17 cellular contexts compared by ENCODE assay signal in genomic region chr19:47390533-47391488, GRCh38. TPM values are rescaled to one million over a fixed set of nuclear protein-coding genes. Genes with fewer than 3 reads are reported as not detected.
A peak's percentile ranks its signal among the peaks of the same experiment; 100 is the strongest.
DNase-seq lines count a peak whose midpoint lies in the region; ATAC-seq, FAIRE-seq and TF ChIP-seq lines count a peak whose summit lies in the region.
"Had no signal": no experiment of that assay in that cellular context is flagged by ENCODE, and none has a peak within 500 bp of the region (broad histone marks: within the 10 kb centered on the region; RNA-seq: fewer than 3 reads in every experiment).

No MANE protein-coding gene starts in this region.

- H3K27me3 ChIP-seq in GM23338 (ENCODE audit: insufficient read depth) (no peaks in the 10 kb centered on the region), OCI-LY3 (ENCODE audit: low read depth, low read length) (peaks cover 3% of the 10 kb centered on the region; the same call in 1 of the 2 replicates), thyroid gland (no peaks in the 10 kb centered on the region), esophagus squamous epithelium (no peaks in the 10 kb centered on the region)

- H3K4me3 Mint-ChIP-seq in GM23338 = no peak overlapping the region; the same call in 2 of the 3 replicates
- peak overlapping the region; percentile 1 for H3K4me3 Mint-ChIP-seq in glutamatergic neuron (ENCODE audit: unreplicated experiment)
- H3K4me3 Mint-ChIP-seq: activated CD4-positive, alpha-beta memory T cell treated with anti-CD3 and anti-CD28 coated beads for 36 hours; activated naive CD8-positive, alpha-beta T cell treated with anti-CD3 and anti-CD28 coated beads for 36 hours; activated T-cell treated with anti-CD3 and anti-CD28 coated beads, Interleukin-2, amount 50 U/mL, for 24 hours had no signal

- H3K4me2 ChIP-seq in A549 = no peak overlapping the region
- H3K4me2 ChIP-seq in GM23338 = no peak overlapping the region
- peak overlapping the region; percentile 54 for H3K4me2 ChIP-seq in OCI-LY3 (ENCODE audit: low read length)

- TF ChIP-seq EP300 in A549 (IDR thresholded peaks at IDR 0.05) = no peak

- H3K27me3 Mint-ChIP-seq in GM23338 (ENCODE audit: insufficient read depth, low read depth, poor library complexity) (peaks cover 31% of the 10 kb centered on the region), glutamatergic neuron (ENCODE audit: unreplicated experiment) (peaks cover 7% of the 10 kb centered on the region)

- H3K27ac Mint-ChIP-seq in GM23338 = peak overlapping the region; percentile 73
- peak overlapping the region; percentile 65 for H3K27ac Mint-ChIP-seq in glutamatergic neuron (ENCODE audit: unreplicated experiment)
- H3K27ac Mint-ChIP-seq: activated CD4-positive, alpha-beta memory T cell treated with anti-CD3 and anti-CD28 coated beads for 36 hours; activated naive CD8-positive, alpha-beta T cell treated with anti-CD3 and anti-CD28 coated beads for 36 hours; activated T-cell treated with anti-CD3 and anti-CD28 coated beads, Interleukin-2, amount 50 U/mL, for 24 hours had no signal

- CTCF ChIA-PET in A549 (lab: Yijun Ruan, JAX) = interaction anchor here (0.6 to 5.8 kb wide), 42 partner anchors 11 to 875 kb away, joined by 3 to 198 read pairs (median 8); partner anchors contain the start of genes C5AR1, C5AR2, CCDC9 and DHX34

- no peak overlapping the region for H3K4me3 ChIP-seq in A549
- H3K4me3 ChIP-seq in GM23338 = no peak overlapping the region
- peak overlapping the region; percentile 41 for H3K4me3 ChIP-seq in OCI-LY3 (ENCODE audit: low read length)
- H3K4me3 ChIP-seq in thyroid gland (replicated peaks in 1 of 3) = no peak overlapping the region
- no peak overlapping the region for H3K4me3 ChIP-seq in esophagus squamous epithelium
- H3K4me3 ChIP-seq: left lung, skin epidermis had no signal

- no peak overlapping the region for H2AFZ ChIP-seq in GM23338
- H2AFZ ChIP-seq in OCI-LY3 (ENCODE audit: low read depth, low read length) = peak overlapping the region; percentile 67; the same call in 1 of the 2 replicates

- H3K9me3 Mint-ChIP-seq in GM23338 = peaks cover 34% of the 10 kb centered on the region
- H3K9me3 Mint-ChIP-seq in glutamatergic neuron (ENCODE audit: unreplicated experiment) = peaks cover 11% of the 10 kb centered on the region
- H3K9me3 Mint-ChIP-seq: activated CD4-positive, alpha-beta memory T cell treated with anti-CD3 and anti-CD28 coated beads for 36 hours; activated naive CD8-positive, alpha-beta T cell treated with anti-CD3 and anti-CD28 coated beads for 36 hours; activated T-cell treated with anti-CD3 and anti-CD28 coated beads, Interleukin-2, amount 50 U/mL, for 24 hours had no signal

- intact Hi-C loops in thyroid gland (cut with DNase I) = loop anchor here (2.0 kb wide), 1 partner anchor 96 kb away; no protein-coding TSS in a partner anchor
- intact Hi-C loops in esophagus squamous epithelium (cut with DNase I) = no loop called here

- TF ChIP-seq RAD21 in A549 (conservative IDR thresholded peaks at IDR 0.05 in 1 of 2, IDR thresholded peaks at IDR 0.05 in 1 of 2) = no peak

- H3K27ac ChIP-seq in A549 (no peak overlapping the region), GM23338 (ENCODE audit: low read depth) (peak overlapping the region; percentile 86), OCI-LY3 (ENCODE audit: low read length) (no peak overlapping the region), thyroid gland (no peak overlapping the region), esophagus squamous epithelium (no peak overlapping the region)
- H3K27ac ChIP-seq: RWPE1 had no signal

- H3K4me1 Mint-ChIP-seq in GM23338 (peaks cover 21% of the 10 kb centered on the region), glutamatergic neuron (ENCODE audit: low read depth, unreplicated experiment) (peaks cover 11% of the 10 kb centered on the region)

- H3K9me3 ChIP-seq in A549 = no peaks in the 10 kb centered on the region
- H3K9me3 ChIP-seq in OCI-LY3 (ENCODE audit: insufficient read depth, low read length) = no peaks in the 10 kb centered on the region
- H3K9me3 ChIP-seq in thyroid gland = no peaks in the 10 kb centered on the region
- no peaks in the 10 kb centered on the region for H3K9me3 ChIP-seq in esophagus squamous epithelium
- H3K9me3 ChIP-seq: left lung had no signal

- TF ChIP-seq CTCF in A549 (IDR thresholded peaks at IDR 0.05) (no peak), GM23338 (conservative IDR thresholded peaks at IDR 0.05; ENCODE audit: low read depth in 2 of 2) (no peak), OCI-LY3 (IDR thresholded peaks at IDR 0.05; ENCODE audit: low read depth, low read length) (no peak), glutamatergic neuron (IDR thresholded peaks at IDR 0.05; ENCODE audit: partially characterized antibody, unreplicated experiment) (no peak), thyroid gland (IDR thresholded peaks at IDR 0.05) (no peak), esophagus squamous epithelium (IDR thresholded peaks at IDR 0.05) (no peak)

- no peak for TF ChIP-seq POLR2A in A549 (IDR thresholded peaks at IDR 0.05; ENCODE audit: low read length)
- TF ChIP-seq POLR2A in thyroid gland (IDR thresholded peaks at IDR 0.05) = no peak
- no peak for TF ChIP-seq POLR2A in esophagus squamous epithelium (IDR thresholded peaks at IDR 0.05)

- H4K20me1 ChIP-seq in GM23338 (replicated peaks; ENCODE audit: insufficient read depth) (no peaks in the 10 kb centered on the region), OCI-LY3 (ENCODE audit: insufficient read depth, low read length) (no peaks in the 10 kb centered on the region)

- H3K79me2 ChIP-seq in GM23338 (replicated peaks; ENCODE audit: insufficient read depth) (no peaks in the 10 kb centered on the region), OCI-LY3 (ENCODE audit: low read length) (no peaks in the 10 kb centered on the region)

- 74% methylated on average over 20 of the region's 20 CpGs for WGBS in A549 (ENCODE audit: missing lambda C conversion rate)
- 69 to 70% methylated on average over 20 of the region's 20 CpGs for WGBS in thyroid gland, 2 donors
- WGBS in esophagus squamous epithelium, 2 donors = 58 to 69% methylated on average over 16 to 18 of the region's 20 CpGs

- FAIRE-seq in A549 (lab: Jason Lieb, UNC) = no peak

- no peaks in the 10 kb centered on the region for H3K9me2 ChIP-seq in GM23338 (ENCODE audit: insufficient read depth)

- H3K9ac ChIP-seq in OCI-LY3 (ENCODE audit: low read length) = 0 out of 2 replicates have a peak overlapping the region, but pooled peaks have one; percentile 15

- DNase-seq in A549 (ENCODE audit: low read depth in 1 of 2, low spot score in 1 of 2) (no peak), GM23338 (ENCODE audit: low spot score) (peak; percentile 37), glutamatergic neuron (no peak), thyroid gland (no peak), esophagus squamous epithelium (lab: John Stamatoyannopoulos, UW) (no peak), GOT3 (lab: John Stamatoyannopoulos, UW) (no peak), NCI-H774 (lab: John Stamatoyannopoulos, UW) (no peak)
- DNase-seq: NCI-H510A had no signal

- H3K36me3 ChIP-seq in GM23338 (ENCODE audit: insufficient read depth) (no peaks in the 10 kb centered on the region), OCI-LY3 (replicated peaks; ENCODE audit: low read depth, low read length) (no peaks in the 10 kb centered on the region), thyroid gland (no peaks in the 10 kb centered on the region), esophagus squamous epithelium (no peaks in the 10 kb centered on the region)
- H3K36me3 ChIP-seq: left lung had no signal

- H3K4me1 ChIP-seq in A549 (no peaks in the 10 kb centered on the region), GM23338 (ENCODE audit: insufficient read depth) (peaks cover 6% of the 10 kb centered on the region; the same call in 1 of the 2 replicates), OCI-LY3 (ENCODE audit: low read length) (peaks cover 3% of the 10 kb centered on the region; the same call in 1 of the 2 replicates), thyroid gland (no peaks in the 10 kb centered on the region), esophagus squamous epithelium (no peaks in the 10 kb centered on the region)

- POLR2A ChIA-PET in A549 (lab: Yijun Ruan, JAX) = interaction anchor here (1.0 kb wide), 1 partner anchor 8 kb away, joined by 5 read pairs; no protein-coding TSS in a partner anchor

- H3F3A ChIP-seq in GM23338 (replicated peaks; ENCODE audit: low read depth) = peaks cover 11% of the 10 kb centered on the region; the same call in 1 of the 2 replicates

- H3K36me3 Mint-ChIP-seq in GM23338 (ENCODE audit: low read depth) (peaks cover 31% of the 10 kb centered on the region), glutamatergic neuron (ENCODE audit: unreplicated experiment) (peaks cover 4% of the 10 kb centered on the region)
- H3K36me3 Mint-ChIP-seq: activated CD4-positive, alpha-beta memory T cell treated with anti-CD3 and anti-CD28 coated beads for 36 hours; activated naive CD8-positive, alpha-beta T cell treated with anti-CD3 and anti-CD28 coated beads for 36 hours had no signal

- ATAC-seq in A549 (peak; percentile 31 to 51; a peak in 5 of 6 replicates), GM23338 (peak; percentile 7; the same call in 2 of the 3 replicates)

RNA-seq across cellular contexts. Expression of gene MEIS3, which starts 28.5 kb away (rescaled TPM):
- polyA plus RNA-seq in A549 (2011; rRNA removed) (16.5 and 19.2 TPM in 2 replicates), A549 (2017; fragmentation: RNase III; extraction: RNeasy Plus Mini Kit Qiagen cat#74134 plus additional on column Dnase treatment) (21.8 to 31.4 TPM (median 27.1 TPM) in 3 replicates), GM23338 (2016; fragmentation: Nextera tagmentation; extraction: Ambion mirVana) (20.6 and 20.8 TPM in 2 replicates)
- polyA plus RNA-seq in A549 (2012; cell fraction: cytosol; rRNA removed) = 18.7 and 23.4 TPM in 2 replicates
- polyA plus RNA-seq in A549 (2012; cell fraction: nucleus; rRNA removed) = 44.0 and 54.8 TPM in 2 replicates
- polyA minus RNA-seq in A549 (2011; rRNA and poly(A)+ RNA removed) = 26.1 and 39.1 TPM in 2 replicates
- 33.7 and 40.7 TPM in 2 replicates for total RNA-seq in GM23338 (2014; rRNA removed; shearing (Covaris generic))
- total RNA-seq in glutamatergic neuron (ENCODE audit: unreplicated experiment) (255 TPM), thyroid gland (10 to 100 TPM in 1 of 4 donors, 1 to 10 TPM in 3; 3.6 to 15.3 (median 6.1) TPM), esophagus squamous epithelium (10 to 100 TPM in 1 of 4 donors, 1 to 10 TPM in 3; 1.0 to 13.5 (median 3.9) TPM)
- total RNA-seq: activated naive CD8-positive, alpha-beta T cell treated with anti-CD3 and anti-CD28 coated beads for 36 hours had no signal

RNA-seq across cellular contexts. Expression of gene DHX34, which starts 41.7 kb away (rescaled TPM):
- polyA plus RNA-seq in A549 (2011; rRNA removed) (12.4 and 14.4 TPM in 2 replicates), A549 (2017; fragmentation: RNase III; extraction: RNeasy Plus Mini Kit Qiagen cat#74134 plus additional on column Dnase treatment) (23.1 to 24.5 TPM (median 23.4 TPM) in 3 replicates), GM23338 (2016; fragmentation: Nextera tagmentation; extraction: Ambion mirVana) (16.3 and 16.7 TPM in 2 replicates)
- 32.0 and 39.6 TPM in 2 replicates for polyA plus RNA-seq in A549 (2012; cell fraction: cytosol; rRNA removed)
- polyA plus RNA-seq in A549 (2012; cell fraction: nucleus; rRNA removed) = 108 and 153 TPM in 2 replicates
- polyA minus RNA-seq in A549 (2011; rRNA and poly(A)+ RNA removed) = 20.8 and 26.6 TPM in 2 replicates
- total RNA-seq in GM23338 (2014; rRNA removed; shearing (Covaris generic)) = 42.8 and 50.1 TPM in 2 replicates
- total RNA-seq in glutamatergic neuron (ENCODE audit: unreplicated experiment) (119 TPM), thyroid gland (10 to 100 TPM; 15.2 to 20.1 (median 17.3) TPM), esophagus squamous epithelium (10 to 100 TPM; 10.7 to 20.8 (median 17.7) TPM)

RNA-seq across cellular contexts. Expression of gene C5AR2, which starts 58.8 kb away (rescaled TPM):
- polyA plus RNA-seq in A549 (2011; rRNA removed) = 0.28 and 0.36 TPM in 2 replicates
- polyA plus RNA-seq in A549 (2012; cell fraction: cytosol; rRNA removed) = 0.12 and 0.29 TPM in 2 replicates
- 1.2 and 1.4 TPM in 2 replicates for polyA plus RNA-seq in A549 (2012; cell fraction: nucleus; rRNA removed)
- polyA plus RNA-seq in A549 (2017; fragmentation: RNase III; extraction: RNeasy Plus Mini Kit Qiagen cat#74134 plus additional on column Dnase treatment) = 0.13 to 0.25 TPM (median 0.17 TPM) in 3 replicates
- polyA minus RNA-seq in A549 (2011; rRNA and poly(A)+ RNA removed) = 0.25 and 0.68 TPM in 2 replicates
- 0.28 TPM in 1 of 2 replicates, not detected in the other for total RNA-seq in GM23338 (2014; rRNA removed; shearing (Covaris generic))
- polyA plus RNA-seq in GM23338 (2016; fragmentation: Nextera tagmentation; extraction: Ambion mirVana) = not detected in 2 replicates
- not detected for total RNA-seq in glutamatergic neuron (ENCODE audit: unreplicated experiment)
- 1 to 10 TPM in 2 of 4 donors, under 1 TPM in 2; 0.11 to 3.8 (median 2.0) TPM for total RNA-seq in thyroid gland
- 1 to 10 TPM in 1 of 4 donors, under 1 TPM in 3; 0.21 to 1.3 (median 0.63) TPM for total RNA-seq in esophagus squamous epithelium
- total RNA-seq: activated naive CD8-positive, alpha-beta T cell treated with anti-CD3 and anti-CD28 coated beads for 36 hours; epithelial cell of proximal tubule had no signal
- polyA plus RNA-seq: AG04450 had no signal
